ENCODE assay signal across 8 cellular contexts in the genomic region with DNA sequence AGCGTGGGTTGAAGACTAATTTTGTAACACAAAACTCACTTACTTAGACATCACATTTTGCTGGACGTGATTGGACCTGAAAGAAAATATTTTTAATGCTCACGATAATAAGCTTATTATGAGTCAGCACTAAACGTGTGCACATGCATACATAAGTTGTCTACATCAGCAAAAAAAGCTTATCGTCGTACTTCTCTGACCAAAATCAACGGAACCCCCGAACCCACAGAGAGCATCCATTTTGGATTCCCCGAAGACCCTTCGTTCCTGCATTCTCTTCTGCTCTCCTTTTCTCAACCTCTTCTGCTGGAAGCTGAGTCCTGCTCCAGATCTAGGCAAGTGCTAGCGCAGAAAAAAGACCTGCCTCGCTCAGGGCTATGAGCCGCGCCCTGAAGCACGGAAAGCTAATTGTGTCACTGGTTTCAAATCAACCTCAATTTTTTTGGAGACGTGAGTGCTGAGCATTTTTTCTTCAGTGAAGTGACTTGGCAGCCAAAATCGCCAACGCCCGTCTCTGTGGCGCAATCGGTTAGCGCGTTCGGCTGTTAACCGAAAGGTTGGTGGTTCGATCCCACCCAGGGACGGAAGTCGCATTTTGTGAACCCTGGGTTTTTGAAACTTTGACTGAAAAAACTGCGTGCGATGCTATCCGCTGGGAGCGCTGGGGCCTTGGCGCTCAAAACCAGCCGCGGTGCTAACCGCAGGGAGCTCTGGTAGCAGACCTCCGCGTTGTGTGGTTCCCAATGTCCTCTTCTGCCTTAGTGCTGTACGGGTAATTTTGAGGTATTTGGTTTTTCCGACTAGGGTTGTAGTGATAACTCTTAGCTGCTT. TPM values are rescaled to one million over a fixed set of nuclear protein-coding genes. Genes with fewer than 3 reads are reported as not detected.
A peak's percentile ranks its signal among the peaks of the same experiment; 100 is the strongest.
DNase-seq lines count a peak whose midpoint lies in the region; ATAC-seq and TF ChIP-seq lines count a peak whose summit lies in the region.
"Not testable (repeated sequence)": the region's sequence is repeated elsewhere in the genome, so short reads cannot be mapped to it uniquely, and the experiment has no call there.

No MANE protein-coding gene starts in this region.

- not testable (repeated sequence) for H3K14ac ChIP-seq in neuronal stem cell (ENCODE audit: low read length)

- not testable (repeated sequence) for H3K9ac ChIP-seq in neuronal stem cell (ENCODE audit: low read depth, low read length, poor library complexity)

- H3K79me1 ChIP-seq in neuronal stem cell (ENCODE audit: low read depth, low read length), result not testable (repeated sequence)

- not testable (repeated sequence) for H3K4ac ChIP-seq in neuronal stem cell (ENCODE audit: low read length)

- WGBS in gastroesophageal sphincter (ENCODE audit: low coverage in 1 of 2), 2 donors, result 4% methylated on average over 10 to 32 of the region's 40 CpGs
- no CpG with 5 or more reads among the region's 40 CpGs for WGBS in neuronal stem cell (ENCODE audit: extremely low coverage in 2 of 2, insufficient read length in 2 of 2, insufficient replicate concordance in 1 of 2), 2 donors
- WGBS in stomach, 5 donors, result 3 to 5% (median 3%) methylated on average over 32 to 40 of the region's 40 CpGs

- H3K18ac ChIP-seq in neuronal stem cell (ENCODE audit: low read length), result not testable (repeated sequence)

- not testable (repeated sequence) for H3K27me3 ChIP-seq in H7 (ENCODE audit: control insufficient read depth, insufficient read depth, low read length); SJSA1 (replicated peaks); gastroesophageal sphincter; neuronal stem cell (ENCODE audit: control insufficient read depth in 3 of 3, insufficient read depth in 3 of 3, low read depth in 1 of 3, low read length in 3 of 3); stomach

- H2BK5ac ChIP-seq in neuronal stem cell (ENCODE audit: low read length), result not testable (repeated sequence)

- H4K91ac ChIP-seq in neuronal stem cell (ENCODE audit: low read depth, low read length, poor library complexity), result not testable (repeated sequence)

- intact Hi-C loops in stomach (cut with DNase I; ENCODE audit: low total_unique reads), result not testable (repeated sequence)

- ATAC-seq in gastroesophageal sphincter, result peak; percentile 79

- peak overlapping the region; percentile 60 for H2AFZ ChIP-seq in neuronal stem cell (ENCODE audit: low read length)

- peak overlapping the region; percentile 38 for H3K4me2 ChIP-seq in neuronal stem cell (ENCODE audit: insufficient read depth, low read length, poor library complexity, severe bottlenecking)

- not testable (repeated sequence) for H3K4me1 ChIP-seq in SJSA1 (replicated peaks); neuronal stem cell (ENCODE audit: control insufficient read depth in 2 of 2, insufficient read depth in 1 of 2, low read depth in 1 of 2, low read length in 2 of 2)
- H3K4me1 ChIP-seq in gastroesophageal sphincter (peaks cover 0 to 14% (median 0%) of the 10 kb centered on the region in 3 donors), stomach (peaks cover 0 to 16% (median 7%) of the 10 kb centered on the region in 4 donors)

- H2AK5ac ChIP-seq in neuronal stem cell (ENCODE audit: low read depth, low read length), result not testable (repeated sequence)

- not testable (repeated sequence) for H4K8ac ChIP-seq in neuronal stem cell (ENCODE audit: low read depth, low read length)

- not testable (repeated sequence) for H3K23ac ChIP-seq in neuronal stem cell (ENCODE audit: low read depth, low read length, poor library complexity)

- not testable (repeated sequence) for TF ChIP-seq POLR2A in gastroesophageal sphincter (IDR thresholded peaks at IDR 0.05); stomach (IDR thresholded peaks at IDR 0.05)

- not testable (repeated sequence) for H3K9me3 ChIP-seq in SJSA1 (replicated peaks); gastroesophageal sphincter; neuronal stem cell (replicated peaks in 1 of 2; ENCODE audit: control insufficient read depth in 2 of 2, insufficient read depth in 1 of 2, low read depth in 1 of 2, low read length in 2 of 2); stomach

- not testable (repeated sequence) for H3K27ac ChIP-seq in SJSA1; neuronal stem cell (replicated peaks; ENCODE audit: low read length)
- H3K27ac ChIP-seq in gastroesophageal sphincter (peak overlapping the region in 3 of 4 donors; percentile 48 to 65 (median 64)), stomach (peak overlapping the region; percentile 60 to 77 (median 67))

- peak overlapping the region; percentile 72 for H3K4me3 ChIP-seq in H7 (ENCODE audit: insufficient read depth, low read depth, low read length)
- H3K4me3 ChIP-seq in SJSA1, result peak overlapping the region; percentile 35
- peak overlapping the region; percentile 41 to 52 for H3K4me3 ChIP-seq in gastroesophageal sphincter
- H3K4me3 ChIP-seq in neuronal stem cell (ENCODE audit: low read length in 2 of 2), result peak overlapping the region; percentile 45 to 84
- peak overlapping the region; percentile 37 to 49 (median 47) for H3K4me3 ChIP-seq in stomach

- H2BK15ac ChIP-seq in neuronal stem cell (ENCODE audit: low read length), result not testable (repeated sequence)

- H3K36me3 ChIP-seq in H7 (replicated peaks; ENCODE audit: control insufficient read depth, insufficient read depth, low read length); SJSA1; gastroesophageal sphincter; neuronal stem cell (replicated peaks in 1 of 2; ENCODE audit: control insufficient read depth in 2 of 2, insufficient read depth in 2 of 2, low read length in 2 of 2); stomach: not testable (repeated sequence)

- not testable (repeated sequence) for H2BK12ac ChIP-seq in neuronal stem cell (ENCODE audit: low read length)

- not testable (repeated sequence) for TF ChIP-seq EP300 in gastroesophageal sphincter (IDR thresholded peaks at IDR 0.05); stomach (IDR thresholded peaks at IDR 0.05)

- not testable (repeated sequence) for TF ChIP-seq CTCF in gastroesophageal sphincter (IDR thresholded peaks at IDR 0.05); stomach (IDR thresholded peaks at IDR 0.05)

- DNase-seq in EL (peak; percentile 90), H7 (peak; percentile 83), LHCN-M2 (ENCODE audit: low read depth) (peak; percentile 81), SJSA1 (ENCODE audit: low read depth in 1 of 2, low spot score in 2 of 2) (peak; percentile 90 to 92), neuronal stem cell (ENCODE audit: low spot score) (peak; percentile 74), stomach (peak; percentile 79)
- DNase-seq in activated naive CD4-positive, alpha-beta T cell (lab: John Stamatoyannopoulos, UW), result peak; percentile 77 to 94 (median 84)

- not testable (repeated sequence) for H2BK120ac ChIP-seq in neuronal stem cell (ENCODE audit: low read depth, low read length)

RNA-seq across cellular contexts. Expression of gene FCGR3A, which starts 9.7 kb away (rescaled TPM):
- total RNA-seq in H7 (2014; rRNA removed; shearing (Covaris generic)), result not detected in 2 replicates
- total RNA-seq in LHCN-M2 (2014; rRNA removed), result not detected in 2 replicates
- polyA plus RNA-seq in LHCN-M2 (2012), result not detected
- not detected in 2 replicates for total RNA-seq in SJSA1 (2014; rRNA removed; shearing (Covaris generic))
- total RNA-seq in gastroesophageal sphincter, result 10 to 100 TPM in 2 of 4 donors, 1 to 10 TPM in 2; 3.7 to 23.5 (median 10.8) TPM
- not detected for polyA plus RNA-seq in neuronal stem cell (2013, experiment 1 of 2)
- not detected for polyA plus RNA-seq in neuronal stem cell (2013, experiment 2 of 2)
- 10 to 100 TPM in 2 of 5 donors, 1 to 10 TPM in 2, not detected in 1; 2.2 to 13.5 (median 9.8) TPM for total RNA-seq in stomach
- 10 to 100 TPM in 1 of 3 donors, 1 to 10 TPM in 2; 2.8 to 18.0 (median 5.8) TPM for polyA plus RNA-seq in stomach

RNA-seq across cellular contexts. Expression of gene HSPA6, which starts 15.6 kb away (rescaled TPM):
- total RNA-seq in H7 (2014; rRNA removed; shearing (Covaris generic)), result 0.04 TPM in 1 of 2 replicates, not detected in the other
- 0.11 TPM in 1 of 2 replicates, not detected in the other for total RNA-seq in LHCN-M2 (2014; rRNA removed)
- 0.02 TPM for polyA plus RNA-seq in LHCN-M2 (2012)
- 0.06 and 0.18 TPM in 2 replicates for total RNA-seq in SJSA1 (2014; rRNA removed; shearing (Covaris generic))
- 1 to 10 TPM; 1.2 to 6.6 (median 2.0) TPM for total RNA-seq in gastroesophageal sphincter
- 0.07 TPM for polyA plus RNA-seq in neuronal stem cell (2013, experiment 1 of 2)
- polyA plus RNA-seq in neuronal stem cell (2013, experiment 2 of 2), result 0.07 TPM
- total RNA-seq in stomach, result under 1 TPM in 3 of 5 donors, not detected in 2; 0.45 to 0.73 (median 0.58) TPM
- polyA plus RNA-seq in stomach, result 1 to 10 TPM in 1 of 3 donors, under 1 TPM in 2; 0.61 to 2.9 (median 0.98) TPM

RNA-seq across cellular contexts. Expression of gene FCGR2A, which starts 34.7 kb away (rescaled TPM):
- not detected in 2 replicates for total RNA-seq in H7 (2014; rRNA removed; shearing (Covaris generic))
- total RNA-seq in LHCN-M2 (2014; rRNA removed) (0.45 TPM in 1 of 2 replicates, not detected in the other), gastroesophageal sphincter (10 to 100 TPM; 16.3 to 74.1 (median 40.1) TPM), stomach (10 to 100 TPM in 3 of 5 donors, 1 to 10 TPM in 2; 2.0 to 91.0 (median 24.3) TPM)
- polyA plus RNA-seq in LHCN-M2 (2012), result not detected
- total RNA-seq in SJSA1 (2014; rRNA removed; shearing (Covaris generic)), result 0.18 and 0.28 TPM in 2 replicates
- polyA plus RNA-seq in neuronal stem cell (2013, experiment 1 of 2), result 0.15 TPM
- 0.14 TPM for polyA plus RNA-seq in neuronal stem cell (2013, experiment 2 of 2)
- polyA plus RNA-seq in stomach, result 10 to 100 TPM in 2 of 3 donors, 1 to 10 TPM in 1; 4.5 to 26.6 (median 12.2) TPM
